Comparison of ENCODE assay signal across 1 cellular context in the genomic region with DNA sequence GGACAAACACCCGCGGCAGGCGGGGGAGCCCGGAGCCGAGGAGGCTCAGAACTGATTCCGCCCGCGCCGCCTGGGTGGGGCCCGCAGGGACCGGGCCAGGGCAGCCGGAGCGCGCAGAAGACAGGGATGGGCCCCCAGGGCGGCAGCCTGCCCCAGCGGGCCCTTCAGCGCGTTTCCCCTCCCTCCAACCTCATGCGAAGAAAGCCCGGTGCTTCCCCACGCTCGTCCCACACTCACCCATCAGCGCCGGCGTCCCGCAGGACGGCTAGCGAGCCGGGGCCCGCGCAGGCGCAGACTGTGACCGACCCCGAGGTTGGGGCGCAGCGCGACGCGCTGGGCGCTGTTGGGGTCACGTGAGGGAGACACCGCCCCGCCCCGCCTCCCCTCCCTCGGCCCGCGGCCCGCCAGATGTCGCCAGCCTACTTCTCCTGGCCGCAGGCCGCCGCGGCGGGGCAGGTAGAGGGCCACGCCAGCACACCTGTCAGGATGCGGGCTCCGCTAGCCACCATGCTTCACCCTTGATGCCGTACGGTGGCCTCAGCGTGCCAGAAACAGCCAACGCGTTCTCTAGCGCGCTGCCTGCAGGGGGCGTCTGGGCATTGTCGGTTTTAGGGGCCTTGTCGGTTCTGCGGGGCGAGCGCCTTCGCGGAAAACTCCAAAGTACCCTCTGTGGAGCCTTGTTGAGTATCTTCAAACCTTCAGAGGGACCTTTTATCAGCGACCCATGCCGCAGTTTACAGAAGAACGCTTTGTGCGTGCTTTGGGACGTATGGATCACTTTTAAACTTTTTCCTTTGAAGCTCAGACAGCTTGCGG.
TF ChIP-seq lines count a peak whose summit lies in the region.

A gene with protein sequence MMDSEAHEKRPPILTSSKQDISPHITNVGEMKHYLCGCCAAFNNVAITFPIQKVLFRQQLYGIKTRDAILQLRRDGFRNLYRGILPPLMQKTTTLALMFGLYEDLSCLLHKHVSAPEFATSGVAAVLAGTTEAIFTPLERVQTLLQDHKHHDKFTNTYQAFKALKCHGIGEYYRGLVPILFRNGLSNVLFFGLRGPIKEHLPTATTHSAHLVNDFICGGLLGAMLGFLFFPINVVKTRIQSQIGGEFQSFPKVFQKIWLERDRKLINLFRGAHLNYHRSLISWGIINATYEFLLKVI (minus strand): TSS at position 297 of the 816 bp plus-strand sequence. CDS start 15,577 bp downstream, outside the sequence.

TF ChIP-seq in K562, 482 proteins besides CTCF, POLR2A, EP300 and RAD21 (continued from another document and continues in another):
- TF ChIP-seq, protein P1, sequence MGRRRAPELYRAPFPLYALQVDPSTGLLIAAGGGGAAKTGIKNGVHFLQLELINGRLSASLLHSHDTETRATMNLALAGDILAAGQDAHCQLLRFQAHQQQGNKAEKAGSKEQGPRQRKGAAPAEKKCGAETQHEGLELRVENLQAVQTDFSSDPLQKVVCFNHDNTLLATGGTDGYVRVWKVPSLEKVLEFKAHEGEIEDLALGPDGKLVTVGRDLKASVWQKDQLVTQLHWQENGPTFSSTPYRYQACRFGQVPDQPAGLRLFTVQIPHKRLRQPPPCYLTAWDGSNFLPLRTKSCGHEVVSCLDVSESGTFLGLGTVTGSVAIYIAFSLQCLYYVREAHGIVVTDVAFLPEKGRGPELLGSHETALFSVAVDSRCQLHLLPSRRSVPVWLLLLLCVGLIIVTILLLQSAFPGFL (CRISPR knock-in tag; IDR thresholded peaks at IDR 0.05): 0 out of 2 replicates have a peak, but pooled peaks have one; percentile 24
- TF ChIP-seq, protein P2, sequence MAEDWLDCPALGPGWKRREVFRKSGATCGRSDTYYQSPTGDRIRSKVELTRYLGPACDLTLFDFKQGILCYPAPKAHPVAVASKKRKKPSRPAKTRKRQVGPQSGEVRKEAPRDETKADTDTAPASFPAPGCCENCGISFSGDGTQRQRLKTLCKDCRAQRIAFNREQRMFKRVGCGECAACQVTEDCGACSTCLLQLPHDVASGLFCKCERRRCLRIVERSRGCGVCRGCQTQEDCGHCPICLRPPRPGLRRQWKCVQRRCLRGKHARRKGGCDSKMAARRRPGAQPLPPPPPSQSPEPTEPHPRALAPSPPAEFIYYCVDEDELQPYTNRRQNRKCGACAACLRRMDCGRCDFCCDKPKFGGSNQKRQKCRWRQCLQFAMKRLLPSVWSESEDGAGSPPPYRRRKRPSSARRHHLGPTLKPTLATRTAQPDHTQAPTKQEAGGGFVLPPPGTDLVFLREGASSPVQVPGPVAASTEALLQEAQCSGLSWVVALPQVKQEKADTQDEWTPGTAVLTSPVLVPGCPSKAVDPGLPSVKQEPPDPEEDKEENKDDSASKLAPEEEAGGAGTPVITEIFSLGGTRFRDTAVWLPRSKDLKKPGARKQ (CRISPR knock-in tag; IDR thresholded peaks at IDR 0.05): no peak
- TF ChIP-seq RB1 (IDR thresholded peaks at IDR 0.05; ENCODE audit: low read depth) (peak; percentile 92), KDM2B (CRISPR knock-in tag; IDR thresholded peaks at IDR 0.05) (peak; percentile 60; the same call in 1 of the 2 replicates), BRCA1 (IDR thresholded peaks at IDR 0.05) (no peak), BRCA1 (CRISPR knock-in tag; IDR thresholded peaks at IDR 0.05) (no peak), ZBTB8A (IDR thresholded peaks at IDR 0.05; ENCODE audit: partially characterized antibody) (no peak), CHCHD3 (CRISPR knock-in tag; IDR thresholded peaks at IDR 0.05) (no peak; the same call in 1 of the 2 replicates), FOXJ2 (tag; IDR thresholded peaks at IDR 0.05) (peak; percentile 40; the same call in 1 of the 2 replicates), MBD2 (IDR thresholded peaks at IDR 0.05; ENCODE audit: borderline replicate concordance, low read depth) (no peak), NKRF (IDR thresholded peaks at IDR 0.05; ENCODE audit: borderline replicate concordance) (peak; percentile 89; the same call in 1 of the 2 replicates), PHF8 (IDR thresholded peaks at IDR 0.05; ENCODE audit: borderline replicate concordance, low read length) (peak; percentile 96), MAFK (IDR thresholded peaks at IDR 0.05; ENCODE audit: low read length) (peak; percentile 15; the same call in 1 of the 2 replicates), GABPA (tag; conservative IDR thresholded peaks at IDR 0.05; ENCODE audit: low read depth) (peak; percentile 57), ZNF75A (CRISPR knock-in tag; IDR thresholded peaks at IDR 0.05) (0 out of 2 replicates have a peak, but pooled peaks have one; percentile 38), MTF1 (CRISPR knock-in tag; IDR thresholded peaks at IDR 0.05; ENCODE audit: borderline replicate concordance) (no peak; the same call in 1 of the 2 replicates), PPARD (CRISPR knock-in tag; IDR thresholded peaks at IDR 0.05) (no peak), ELF1 (tag; IDR thresholded peaks at IDR 0.05) (no peak), ZEB2 (IDR thresholded peaks at IDR 0.05) (peak; percentile 99), HDAC2 (IDR thresholded peaks at IDR 0.05) (peak; percentile 43; the same call in 1 of the 2 replicates), NBN (IDR thresholded peaks at IDR 0.05; ENCODE audit: low read depth) (peak; percentile 82), POLR3G (IDR thresholded peaks at IDR 0.05; ENCODE audit: extremely low read depth, insufficient read length, insufficient replicate concordance) (no peak), PYGO2 (tag; IDR thresholded peaks at IDR 0.05) (no peak), IRF2 (CRISPR knock-in tag; IDR thresholded peaks at IDR 0.05) (no peak)
- TF ChIP-seq, protein P3, sequence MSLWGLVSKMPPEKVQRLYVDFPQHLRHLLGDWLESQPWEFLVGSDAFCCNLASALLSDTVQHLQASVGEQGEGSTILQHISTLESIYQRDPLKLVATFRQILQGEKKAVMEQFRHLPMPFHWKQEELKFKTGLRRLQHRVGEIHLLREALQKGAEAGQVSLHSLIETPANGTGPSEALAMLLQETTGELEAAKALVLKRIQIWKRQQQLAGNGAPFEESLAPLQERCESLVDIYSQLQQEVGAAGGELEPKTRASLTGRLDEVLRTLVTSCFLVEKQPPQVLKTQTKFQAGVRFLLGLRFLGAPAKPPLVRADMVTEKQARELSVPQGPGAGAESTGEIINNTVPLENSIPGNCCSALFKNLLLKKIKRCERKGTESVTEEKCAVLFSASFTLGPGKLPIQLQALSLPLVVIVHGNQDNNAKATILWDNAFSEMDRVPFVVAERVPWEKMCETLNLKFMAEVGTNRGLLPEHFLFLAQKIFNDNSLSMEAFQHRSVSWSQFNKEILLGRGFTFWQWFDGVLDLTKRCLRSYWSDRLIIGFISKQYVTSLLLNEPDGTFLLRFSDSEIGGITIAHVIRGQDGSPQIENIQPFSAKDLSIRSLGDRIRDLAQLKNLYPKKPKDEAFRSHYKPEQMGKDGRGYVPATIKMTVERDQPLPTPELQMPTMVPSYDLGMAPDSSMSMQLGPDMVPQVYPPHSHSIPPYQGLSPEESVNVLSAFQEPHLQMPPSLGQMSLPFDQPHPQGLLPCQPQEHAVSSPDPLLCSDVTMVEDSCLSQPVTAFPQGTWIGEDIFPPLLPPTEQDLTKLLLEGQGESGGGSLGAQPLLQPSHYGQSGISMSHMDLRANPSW (CRISPR knock-in tag; IDR thresholded peaks at IDR 0.05): no peak; the same call in 1 of the 2 replicates
- TF ChIP-seq, protein P4, sequence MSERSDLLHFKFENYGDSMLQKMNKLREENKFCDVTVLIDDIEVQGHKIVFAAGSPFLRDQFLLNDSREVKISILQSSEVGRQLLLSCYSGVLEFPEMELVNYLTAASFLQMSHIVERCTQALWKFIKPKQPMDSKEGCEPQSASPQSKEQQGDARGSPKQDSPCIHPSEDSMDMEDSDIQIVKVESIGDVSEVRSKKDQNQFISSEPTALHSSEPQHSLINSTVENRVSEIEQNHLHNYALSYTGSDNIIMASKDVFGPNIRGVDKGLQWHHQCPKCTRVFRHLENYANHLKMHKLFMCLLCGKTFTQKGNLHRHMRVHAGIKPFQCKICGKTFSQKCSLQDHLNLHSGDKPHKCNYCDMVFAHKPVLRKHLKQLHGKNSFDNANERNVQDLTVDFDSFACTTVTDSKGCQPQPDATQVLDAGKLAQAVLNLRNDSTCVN (CRISPR knock-in tag; IDR thresholded peaks at IDR 0.05): 0 out of 2 replicates have a peak, but pooled peaks have one; percentile 60
- TF ChIP-seq, protein P5, sequence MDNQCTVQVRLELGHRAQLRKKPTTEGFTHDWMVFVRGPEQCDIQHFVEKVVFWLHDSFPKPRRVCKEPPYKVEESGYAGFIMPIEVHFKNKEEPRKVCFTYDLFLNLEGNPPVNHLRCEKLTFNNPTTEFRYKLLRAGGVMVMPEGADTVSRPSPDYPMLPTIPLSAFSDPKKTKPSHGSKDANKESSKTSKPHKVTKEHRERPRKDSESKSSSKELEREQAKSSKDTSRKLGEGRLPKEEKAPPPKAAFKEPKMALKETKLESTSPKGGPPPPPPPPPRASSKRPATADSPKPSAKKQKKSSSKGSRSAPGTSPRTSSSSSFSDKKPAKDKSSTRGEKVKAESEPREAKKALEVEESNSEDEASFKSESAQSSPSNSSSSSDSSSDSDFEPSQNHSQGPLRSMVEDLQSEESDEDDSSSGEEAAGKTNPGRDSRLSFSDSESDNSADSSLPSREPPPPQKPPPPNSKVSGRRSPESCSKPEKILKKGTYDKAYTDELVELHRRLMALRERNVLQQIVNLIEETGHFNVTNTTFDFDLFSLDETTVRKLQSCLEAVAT (IDR thresholded peaks at IDR 0.05): peak; percentile 29 to 50; a peak in 2 of 4 replicates
- TF ChIP-seq, protein P6, sequence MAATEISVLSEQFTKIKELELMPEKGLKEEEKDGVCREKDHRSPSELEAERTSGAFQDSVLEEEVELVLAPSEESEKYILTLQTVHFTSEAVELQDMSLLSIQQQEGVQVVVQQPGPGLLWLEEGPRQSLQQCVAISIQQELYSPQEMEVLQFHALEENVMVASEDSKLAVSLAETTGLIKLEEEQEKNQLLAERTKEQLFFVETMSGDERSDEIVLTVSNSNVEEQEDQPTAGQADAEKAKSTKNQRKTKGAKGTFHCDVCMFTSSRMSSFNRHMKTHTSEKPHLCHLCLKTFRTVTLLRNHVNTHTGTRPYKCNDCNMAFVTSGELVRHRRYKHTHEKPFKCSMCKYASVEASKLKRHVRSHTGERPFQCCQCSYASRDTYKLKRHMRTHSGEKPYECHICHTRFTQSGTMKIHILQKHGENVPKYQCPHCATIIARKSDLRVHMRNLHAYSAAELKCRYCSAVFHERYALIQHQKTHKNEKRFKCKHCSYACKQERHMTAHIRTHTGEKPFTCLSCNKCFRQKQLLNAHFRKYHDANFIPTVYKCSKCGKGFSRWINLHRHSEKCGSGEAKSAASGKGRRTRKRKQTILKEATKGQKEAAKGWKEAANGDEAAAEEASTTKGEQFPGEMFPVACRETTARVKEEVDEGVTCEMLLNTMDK (IDR thresholded peaks at IDR 0.05; ENCODE audit: borderline replicate concordance, insufficient read depth, low read depth, low read length, poor library complexity, severe bottlenecking): peak; percentile 99
- TF ChIP-seq, protein P7, sequence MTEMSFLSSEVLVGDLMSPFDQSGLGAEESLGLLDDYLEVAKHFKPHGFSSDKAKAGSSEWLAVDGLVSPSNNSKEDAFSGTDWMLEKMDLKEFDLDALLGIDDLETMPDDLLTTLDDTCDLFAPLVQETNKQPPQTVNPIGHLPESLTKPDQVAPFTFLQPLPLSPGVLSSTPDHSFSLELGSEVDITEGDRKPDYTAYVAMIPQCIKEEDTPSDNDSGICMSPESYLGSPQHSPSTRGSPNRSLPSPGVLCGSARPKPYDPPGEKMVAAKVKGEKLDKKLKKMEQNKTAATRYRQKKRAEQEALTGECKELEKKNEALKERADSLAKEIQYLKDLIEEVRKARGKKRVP (CRISPR knock-in tag; IDR thresholded peaks at IDR 0.05): 0 out of 2 replicates have a peak, but pooled peaks have one; percentile 50
- TF ChIP-seq, protein P8, sequence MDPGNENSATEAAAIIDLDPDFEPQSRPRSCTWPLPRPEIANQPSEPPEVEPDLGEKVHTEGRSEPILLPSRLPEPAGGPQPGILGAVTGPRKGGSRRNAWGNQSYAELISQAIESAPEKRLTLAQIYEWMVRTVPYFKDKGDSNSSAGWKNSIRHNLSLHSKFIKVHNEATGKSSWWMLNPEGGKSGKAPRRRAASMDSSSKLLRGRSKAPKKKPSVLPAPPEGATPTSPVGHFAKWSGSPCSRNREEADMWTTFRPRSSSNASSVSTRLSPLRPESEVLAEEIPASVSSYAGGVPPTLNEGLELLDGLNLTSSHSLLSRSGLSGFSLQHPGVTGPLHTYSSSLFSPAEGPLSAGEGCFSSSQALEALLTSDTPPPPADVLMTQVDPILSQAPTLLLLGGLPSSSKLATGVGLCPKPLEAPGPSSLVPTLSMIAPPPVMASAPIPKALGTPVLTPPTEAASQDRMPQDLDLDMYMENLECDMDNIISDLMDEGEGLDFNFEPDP (CRISPR knock-in tag; IDR thresholded peaks at IDR 0.05): no peak
- TF ChIP-seq, protein P9, sequence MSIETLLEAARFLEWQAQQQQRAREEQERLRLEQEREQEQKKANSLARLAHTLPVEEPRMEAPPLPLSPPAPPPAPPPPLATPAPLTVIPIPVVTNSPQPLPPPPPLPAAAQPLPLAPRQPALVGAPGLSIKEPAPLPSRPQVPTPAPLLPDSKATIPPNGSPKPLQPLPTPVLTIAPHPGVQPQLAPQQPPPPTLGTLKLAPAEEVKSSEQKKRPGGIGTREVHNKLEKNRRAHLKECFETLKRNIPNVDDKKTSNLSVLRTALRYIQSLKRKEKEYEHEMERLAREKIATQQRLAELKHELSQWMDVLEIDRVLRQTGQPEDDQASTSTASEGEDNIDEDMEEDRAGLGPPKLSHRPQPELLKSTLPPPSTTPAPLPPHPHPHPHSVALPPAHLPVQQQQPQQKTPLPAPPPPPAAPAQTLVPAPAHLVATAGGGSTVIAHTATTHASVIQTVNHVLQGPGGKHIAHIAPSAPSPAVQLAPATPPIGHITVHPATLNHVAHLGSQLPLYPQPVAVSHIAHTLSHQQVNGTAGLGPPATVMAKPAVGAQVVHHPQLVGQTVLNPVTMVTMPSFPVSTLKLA (conservative IDR thresholded peaks at IDR 0.05): peak; percentile 93 to 97
